In the genomic region with DNA sequence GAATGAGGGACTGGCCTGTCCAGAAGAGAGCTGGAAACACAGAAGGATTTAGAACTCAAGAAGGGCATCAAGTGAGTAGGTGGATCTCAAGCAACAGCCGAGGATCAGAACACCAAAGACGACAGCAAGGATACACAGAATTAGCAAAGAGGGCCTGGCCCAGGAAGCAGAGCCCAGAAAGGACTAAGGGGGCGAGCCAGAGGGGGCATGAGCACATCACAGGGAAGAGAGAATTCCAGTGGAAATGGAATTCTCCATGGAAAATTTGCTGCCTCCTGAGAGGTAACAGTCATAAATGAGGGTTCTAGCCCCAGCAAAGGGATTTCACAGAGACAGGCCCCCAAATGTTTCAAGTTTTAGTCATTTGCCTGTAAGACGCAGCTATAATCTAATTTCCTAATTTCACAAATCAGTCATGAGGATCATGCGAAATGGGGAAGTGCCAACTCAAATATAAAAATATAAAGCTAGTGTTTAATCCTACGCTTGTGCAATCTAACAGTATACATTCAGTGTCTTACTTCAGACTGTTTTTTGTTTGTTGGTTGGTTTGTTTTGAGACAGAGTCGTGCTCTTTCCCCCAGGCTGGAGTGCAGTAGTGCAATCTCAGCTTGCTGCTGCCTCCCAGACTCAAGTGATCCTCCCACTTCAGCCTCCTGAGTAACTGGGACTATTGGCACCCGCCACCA, we compare ENCODE assay signal across 9 cellular contexts. TPM values are rescaled to one million over a fixed set of nuclear protein-coding genes. Genes with fewer than 3 reads are reported as not detected.
DNase-seq lines count a peak whose midpoint lies in the region; ATAC-seq and TF ChIP-seq lines count a peak whose summit lies in the region.
"Had no signal": no experiment of that assay in that cellular context is flagged by ENCODE, and none has a peak within 500 bp of the region (broad histone marks: within the 10 kb centered on the region; RNA-seq: fewer than 3 reads in every experiment).

No MANE protein-coding gene starts in this region.

- no peak overlapping the region for H3K4me3 ChIP-seq in breast epithelium
- H3K4me3 ChIP-seq in naive thymus-derived CD4-positive, alpha-beta T cell (ENCODE audit: low read length) = no peak overlapping the region

- H3K27ac Mint-ChIP-seq in CD4-positive, alpha-beta T cell = peak overlapping the region; percentile 80
- peak overlapping the region; percentile 89 to 98 (median 94) for H3K27ac Mint-ChIP-seq in naive thymus-derived CD4-positive, alpha-beta T cell

- H3K4me1 ChIP-seq in breast epithelium = no peaks in the 10 kb centered on the region
- H3K4me1 ChIP-seq in naive thymus-derived CD4-positive, alpha-beta T cell (ENCODE audit: control insufficient read depth in 2 of 2, insufficient read depth in 2 of 2, low read length in 2 of 2) = peaks cover 55 to 63% of the 10 kb centered on the region in 2 donors

- H3K36me3 ChIP-seq in breast epithelium = no peaks in the 10 kb centered on the region
- peaks cover 0 to 6% (median 0%) of the 10 kb centered on the region in 3 experiments for H3K36me3 ChIP-seq in naive thymus-derived CD4-positive, alpha-beta T cell (ENCODE audit: control insufficient read depth in 2 of 3, insufficient read depth in 3 of 3, low read length in 3 of 3)

- no peak for DNase-seq in CD4-positive, alpha-beta T cell
- DNase-seq in NCI-H460 (ENCODE audit: extremely low read depth, low read depth) (peak; percentile 38), breast epithelium (ENCODE audit: low spot score in 2 of 2) (peak in 1 of 2 donors; percentile 14), DMS79 (lab: John Stamatoyannopoulos, UW) (no peak), NCI-H1048 (lab: John Stamatoyannopoulos, UW) (no peak), NCI-H748 (lab: John Stamatoyannopoulos, UW; ENCODE audit: unreplicated experiment) (no peak)
- DNase-seq in naive thymus-derived CD4-positive, alpha-beta T cell = no peak
- no peak for DNase-seq in stimulated activated CD4-positive, alpha-beta T cell treated with anti-CD3 and anti-CD28 coated beads, Interleukin-12 subunit alpha, Interleukin-12 subunit beta, amount 100 ng/mL, for 4 hours
- DNase-seq: NCI-H1436 treated with DMSO at 0.1 percent for 48 hours had no signal

- POLR2A ChIA-PET in CD4-positive, alpha-beta T cell (lab: Charles Lee) = interaction anchor here (1.2 to 2.7 kb wide), 7 partner anchors 12 to 109 kb away, joined by 3 to 12 read pairs (median 8); partner anchors contain the start of gene FNBP1
- POLR2A ChIA-PET in naive thymus-derived CD4-positive, alpha-beta T cell (lab: Charles Lee) = interaction anchor here (0.9 to 2.5 kb wide), 7 partner anchors 13 to 109 kb away, joined by 4 to 11 read pairs (median 5); partner anchors contain the start of gene GPR107

- intact Hi-C loops in CD4-positive, alpha-beta T cell (cut with DNase I, micrococcal nuclease) = loop anchor here in 1 of 2 experiments (5.0 kb wide), 1 partner anchor 36 kb away; no protein-coding TSS in a partner anchor
- intact Hi-C loops in breast epithelium (cut with DNase I; ENCODE audit: low total_unique reads) = no loop called here
- intact Hi-C loops in naive thymus-derived CD4-positive, alpha-beta T cell (cut with micrococcal nuclease) = no loop called here

- peaks cover 63% of the 10 kb centered on the region for H3K36me3 Mint-ChIP-seq in CD4-positive, alpha-beta T cell (ENCODE audit: low read depth)
- peaks cover 5 to 26% (median 13%) of the 10 kb centered on the region in 5 donors for H3K36me3 Mint-ChIP-seq in naive thymus-derived CD4-positive, alpha-beta T cell

- ATAC-seq in CD4-positive, alpha-beta T cell (ENCODE audit: poor library complexity) = no peak
- peak; percentile 39 for ATAC-seq in naive thymus-derived CD4-positive, alpha-beta T cell

- H3K4me1 Mint-ChIP-seq in CD4-positive, alpha-beta T cell (ENCODE audit: low read depth) = peaks cover 76% of the 10 kb centered on the region
- H3K4me1 Mint-ChIP-seq in naive thymus-derived CD4-positive, alpha-beta T cell = peaks cover 47 to 81% (median 74%) of the 10 kb centered on the region in 7 donors

- H3K9me3 Mint-ChIP-seq in CD4-positive, alpha-beta T cell = no peaks in the 10 kb centered on the region
- no peaks in the 10 kb centered on the region for H3K9me3 Mint-ChIP-seq in naive thymus-derived CD4-positive, alpha-beta T cell

- H3K9me3 ChIP-seq in CD4-positive, alpha-beta T cell (ENCODE audit: control insufficient read depth, low read length) = no peaks in the 10 kb centered on the region
- H3K9me3 ChIP-seq in breast epithelium = no peaks in the 10 kb centered on the region
- H3K9me3 ChIP-seq in naive thymus-derived CD4-positive, alpha-beta T cell (ENCODE audit: control insufficient read depth in 2 of 3, low read length in 3 of 3) = no peaks in the 10 kb centered on the region

- CTCF ChIA-PET in CD4-positive, alpha-beta T cell (lab: Charles Lee) = interaction anchor here (0.5 to 6.0 kb wide), 4 partner anchors 34 to 270 kb away, joined by 3 to 27 read pairs (median 4); no protein-coding TSS in a partner anchor
- CTCF ChIA-PET in naive thymus-derived CD4-positive, alpha-beta T cell (lab: Charles Lee) = interaction anchor here (0.6 to 0.9 kb wide), 2 partner anchors 32 to 103 kb away, joined by 3 to 4 read pairs; no protein-coding TSS in a partner anchor

- TF ChIP-seq CTCF in CD4-positive, alpha-beta T cell (IDR thresholded peaks at IDR 0.05) = no peak
- TF ChIP-seq CTCF in breast epithelium (IDR thresholded peaks at IDR 0.05) = no peak

- H3K27me3 ChIP-seq in CD4-positive, alpha-beta T cell (ENCODE audit: control insufficient read depth, insufficient read depth, low read length) = no peaks in the 10 kb centered on the region
- no peaks in the 10 kb centered on the region for H3K27me3 ChIP-seq in breast epithelium
- no peaks in the 10 kb centered on the region for H3K27me3 ChIP-seq in naive thymus-derived CD4-positive, alpha-beta T cell (ENCODE audit: control insufficient read depth in 2 of 2, insufficient read depth in 2 of 2, low read length in 2 of 2)

- peak overlapping the region; percentile 32 for H3K4me3 Mint-ChIP-seq in CD4-positive, alpha-beta T cell
- H3K4me3 Mint-ChIP-seq in naive thymus-derived CD4-positive, alpha-beta T cell = peak overlapping the region; percentile 42 to 86 (median 74)

- H3K27me3 Mint-ChIP-seq in CD4-positive, alpha-beta T cell = no peaks in the 10 kb centered on the region
- H3K27me3 Mint-ChIP-seq in naive thymus-derived CD4-positive, alpha-beta T cell = no peaks in the 10 kb centered on the region

- peak overlapping the region; percentile 64 for H3K27ac ChIP-seq in CD4-positive, alpha-beta T cell (ENCODE audit: low read depth, low read length)
- peak overlapping the region; percentile 11 to 87 for H3K27ac ChIP-seq in breast epithelium
- H3K27ac ChIP-seq in naive thymus-derived CD4-positive, alpha-beta T cell (ENCODE audit: low read depth, low read length) = peak overlapping the region; percentile 61

- TF ChIP-seq POLR2A in breast epithelium (IDR thresholded peaks at IDR 0.05) = no peak

RNA-seq across cellular contexts. Expression of gene FNBP1, which starts 46.7 kb away (rescaled TPM):
- total RNA-seq in CD4-positive, alpha-beta T cell = 100 to 1,000 TPM; 166 to 181 TPM
- 33.1 and 39.1 TPM in 2 replicates for total RNA-seq in NCI-H460 (2014; rRNA removed; shearing (Covaris generic))
- polyA plus RNA-seq in NCI-H460 (2014; cell fraction: nucleus; rRNA removed) = 7.4 and 8.9 TPM in 2 replicates
- 10 to 100 TPM; 31.3 to 49.8 (median 41.9) TPM for total RNA-seq in breast epithelium
- total RNA-seq in naive thymus-derived CD4-positive, alpha-beta T cell = 100 to 1,000 TPM; 160 to 207 (median 174) TPM
- 100 to 1,000 TPM; 138 to 160 TPM for polyA plus RNA-seq in naive thymus-derived CD4-positive, alpha-beta T cell

RNA-seq across cellular contexts. Expression of gene GPR107, which starts 57.4 kb away (rescaled TPM):
- total RNA-seq in CD4-positive, alpha-beta T cell = 10 to 100 TPM; 18.9 to 19.2 TPM
- 20.6 and 35.8 TPM in 2 replicates for total RNA-seq in NCI-H460 (2014; rRNA removed; shearing (Covaris generic))
- 15.2 and 19.5 TPM in 2 replicates for polyA plus RNA-seq in NCI-H460 (2014; cell fraction: nucleus; rRNA removed)
- total RNA-seq in breast epithelium = 10 to 100 TPM; 22.5 to 26.9 (median 25.6) TPM
- 10 to 100 TPM; 21.6 to 24.0 (median 22.8) TPM for total RNA-seq in naive thymus-derived CD4-positive, alpha-beta T cell
- 1 to 10 TPM; 2.8 to 3.0 TPM for polyA plus RNA-seq in naive thymus-derived CD4-positive, alpha-beta T cell
